ENCODE assay signal across 9 cellular contexts in the genomic region with DNA sequence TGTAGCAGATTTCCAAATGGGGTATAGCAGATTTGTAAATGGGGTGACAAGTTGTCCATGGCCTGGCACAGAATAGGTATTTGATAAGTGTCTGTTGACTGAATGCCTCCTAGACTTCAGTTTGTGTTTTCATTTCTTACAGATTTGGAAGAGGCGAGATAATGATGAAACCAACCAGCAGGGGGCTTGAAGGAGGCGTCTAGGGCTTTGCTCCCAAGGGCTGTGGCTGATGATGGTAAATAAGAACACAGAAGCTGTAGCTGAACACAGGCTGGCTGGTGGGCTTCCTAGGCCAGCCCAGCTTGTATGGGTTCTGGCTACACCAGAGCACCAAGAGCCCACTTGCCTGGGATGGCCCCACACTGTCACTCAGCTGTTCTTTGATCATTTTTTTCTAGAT. TPM values are rescaled to one million over a fixed set of nuclear protein-coding genes. Genes with fewer than 3 reads are reported as not detected.
DNase-seq lines count a peak whose midpoint lies in the region; ATAC-seq, FAIRE-seq and TF ChIP-seq lines count a peak whose summit lies in the region.
"Had no signal": no experiment of that assay in that cellular context is flagged by ENCODE, and none has a peak within 500 bp of the region (broad histone marks: within the 10 kb centered on the region; RNA-seq: fewer than 3 reads in every experiment).

No MANE protein-coding gene starts in this region.

- ATAC-seq in GM23338 = peak; percentile 38; the same call in 2 of the 3 replicates

- H3K27ac ChIP-seq in GM23338 (ENCODE audit: low read depth) (no peak overlapping the region), spleen (peak overlapping the region in 1 of 8 donors; percentile 13)

- peak; percentile 35 for DNase-seq in CD1c-positive myeloid dendritic cell (ENCODE audit: extremely low spot score)
- DNase-seq in GM23338 (ENCODE audit: low spot score) = peak; percentile 42
- DNase-seq in hepatic stellate cell (ENCODE audit: low spot score) = peak; percentile 67
- DNase-seq in spleen = no peak
- DNase-seq in inferior parietal cortex (ENCODE audit: extremely low spot score) = no peak
- no peak for DNase-seq in middle frontal gyrus (ENCODE audit: extremely low spot score, low spot score)
- no peak for DNase-seq in GM19239 (ENCODE audit: insufficient read length, low spot score)

- intact Hi-C loops in spleen (cut with DNase I; ENCODE audit: low total_unique reads) = no loop called here

- peaks cover 3% of the 10 kb centered on the region for H3K27me3 Mint-ChIP-seq in GM23338 (ENCODE audit: insufficient read depth, low read depth, poor library complexity)
- H3K27me3 Mint-ChIP-seq in T-helper 1 cell treated with Interleukin-12 subunit alpha and Interleukin-12 subunit beta and Interleukin-4 antibody, amounts not matched to agents 30 μg/mL and 1 μg/mL, for 36 hours (ENCODE audit: low read depth) = no peaks in the 10 kb centered on the region

- no peak overlapping the region for H3K4me3 ChIP-seq in GM23338
- no peak overlapping the region for H3K4me3 ChIP-seq in spleen
- H3K4me3 ChIP-seq: lung had no signal

- no peaks in the 10 kb centered on the region; the same call in 2 of the 3 replicates for H3K4me1 Mint-ChIP-seq in GM23338
- peaks cover 5% of the 10 kb centered on the region for H3K4me1 Mint-ChIP-seq in T-helper 1 cell treated with Interleukin-12 subunit alpha and Interleukin-12 subunit beta and Interleukin-4 antibody, amounts not matched to agents 30 μg/mL and 1 μg/mL, for 36 hours (ENCODE audit: low read depth)

- no peaks in the 10 kb centered on the region for H3K27me3 ChIP-seq in GM23338 (ENCODE audit: insufficient read depth)
- no peaks in the 10 kb centered on the region for H3K27me3 ChIP-seq in spleen (replicated peaks in 1 of 7)

- no peaks in the 10 kb centered on the region for H3K9me3 ChIP-seq in spleen

- 53 to 65% (median 60%) methylated on average over 2 of the region's 2 CpGs for WGBS in spleen, 5 donors

- no peaks in the 10 kb centered on the region for H3K9me2 ChIP-seq in GM23338 (ENCODE audit: insufficient read depth)

- H2AFZ ChIP-seq in GM23338 = no peak overlapping the region

- peaks cover 85% of the 10 kb centered on the region for H3K36me3 Mint-ChIP-seq in GM23338 (ENCODE audit: low read depth)
- peaks cover 55% of the 10 kb centered on the region for H3K36me3 Mint-ChIP-seq in T-helper 1 cell treated with Interleukin-12 subunit alpha and Interleukin-12 subunit beta and Interleukin-4 antibody, amounts not matched to agents 30 μg/mL and 1 μg/mL, for 36 hours (ENCODE audit: low read depth)

- no peak overlapping the region for H3K4me2 ChIP-seq in GM23338

- peaks cover 4% of the 10 kb centered on the region for H4K20me1 ChIP-seq in GM23338 (replicated peaks; ENCODE audit: insufficient read depth)

- H3K79me2 ChIP-seq in GM23338 (replicated peaks; ENCODE audit: insufficient read depth) = no peaks in the 10 kb centered on the region

- no peak for FAIRE-seq in GM19239 (lab: Jason Lieb, UNC)

- no peak for TF ChIP-seq POLR2A in spleen (IDR thresholded peaks at IDR 0.05)

- no peak overlapping the region for H3K27ac Mint-ChIP-seq in GM23338
- peak overlapping the region; percentile 34 for H3K27ac Mint-ChIP-seq in T-helper 1 cell treated with Interleukin-12 subunit alpha and Interleukin-12 subunit beta and Interleukin-4 antibody, amounts not matched to agents 30 μg/mL and 1 μg/mL, for 36 hours

- H3K4me3 Mint-ChIP-seq in GM23338 = no peak overlapping the region
- H3K4me3 Mint-ChIP-seq in T-helper 1 cell treated with Interleukin-12 subunit alpha and Interleukin-12 subunit beta and Interleukin-4 antibody, amounts not matched to agents 30 μg/mL and 1 μg/mL, for 36 hours = no peak overlapping the region

- TF ChIP-seq CTCF in GM23338 (conservative IDR thresholded peaks at IDR 0.05; ENCODE audit: low read depth in 2 of 2) = peak; percentile 37 to 46
- peak in 4 of 11 experiments; percentile 12 to 26 (median 16) for TF ChIP-seq CTCF in spleen (IDR thresholded peaks at IDR 0.05 in 8 of 11, conservative IDR thresholded peaks at IDR 0.05 in 3 of 11)

- peaks cover under 1% of the 10 kb centered on the region; the same call in 1 of the 2 replicates for H3K4me1 ChIP-seq in GM23338 (ENCODE audit: insufficient read depth)
- H3K4me1 ChIP-seq in spleen = peaks cover 0 to 25% (median 12%) of the 10 kb centered on the region in 6 donors

- H3F3A ChIP-seq in GM23338 (replicated peaks; ENCODE audit: low read depth) = 0 out of 2 replicates have a peak, but pooled peaks cover 3% of the 10 kb centered on the region

- no peaks in the 10 kb centered on the region for H3K9me3 Mint-ChIP-seq in GM23338
- H3K9me3 Mint-ChIP-seq in T-helper 1 cell treated with Interleukin-12 subunit alpha and Interleukin-12 subunit beta and Interleukin-4 antibody, amounts not matched to agents 30 μg/mL and 1 μg/mL, for 36 hours = no peaks in the 10 kb centered on the region

- H3K36me3 ChIP-seq in GM23338 (ENCODE audit: insufficient read depth) = peaks cover 65% of the 10 kb centered on the region
- H3K36me3 ChIP-seq in spleen = peaks cover 6 to 100% (median 90%) of the 10 kb centered on the region in 6 donors

TF ChIP-seq in GM23338, 12 proteins besides CTCF, POLR2A, EP300 and RAD21 (continues in another document):
- TF ChIP-seq NANOG (IDR thresholded peaks at IDR 0.05; ENCODE audit: borderline replicate concordance) (no peak), JUNB (IDR thresholded peaks at IDR 0.05; ENCODE audit: unreplicated experiment) (no peak), CREB1 (CRISPR knock-in tag; IDR thresholded peaks at IDR 0.05; ENCODE audit: low read depth) (no peak), POLR2AphosphoS5 (IDR thresholded peaks at IDR 0.05; ENCODE audit: low read depth) (no peak), EZH2phosphoT487 (IDR thresholded peaks at IDR 0.05; ENCODE audit: unreplicated experiment) (no peak), EZH2 (IDR thresholded peaks at IDR 0.05; ENCODE audit: low read depth, unreplicated experiment) (no peak), ZNF331 (CRISPR knock-in tag; IDR thresholded peaks at IDR 0.05; ENCODE audit: low read depth) (no peak), STAT1 (IDR thresholded peaks at IDR 0.05; ENCODE audit: unreplicated experiment) (no peak)
- TF ChIP-seq, protein P1, sequence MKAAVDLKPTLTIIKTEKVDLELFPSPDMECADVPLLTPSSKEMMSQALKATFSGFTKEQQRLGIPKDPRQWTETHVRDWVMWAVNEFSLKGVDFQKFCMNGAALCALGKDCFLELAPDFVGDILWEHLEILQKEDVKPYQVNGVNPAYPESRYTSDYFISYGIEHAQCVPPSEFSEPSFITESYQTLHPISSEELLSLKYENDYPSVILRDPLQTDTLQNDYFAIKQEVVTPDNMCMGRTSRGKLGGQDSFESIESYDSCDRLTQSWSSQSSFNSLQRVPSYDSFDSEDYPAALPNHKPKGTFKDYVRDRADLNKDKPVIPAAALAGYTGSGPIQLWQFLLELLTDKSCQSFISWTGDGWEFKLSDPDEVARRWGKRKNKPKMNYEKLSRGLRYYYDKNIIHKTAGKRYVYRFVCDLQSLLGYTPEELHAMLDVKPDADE (IDR thresholded peaks at IDR 0.05) = no peak
- TF ChIP-seq, protein P2, sequence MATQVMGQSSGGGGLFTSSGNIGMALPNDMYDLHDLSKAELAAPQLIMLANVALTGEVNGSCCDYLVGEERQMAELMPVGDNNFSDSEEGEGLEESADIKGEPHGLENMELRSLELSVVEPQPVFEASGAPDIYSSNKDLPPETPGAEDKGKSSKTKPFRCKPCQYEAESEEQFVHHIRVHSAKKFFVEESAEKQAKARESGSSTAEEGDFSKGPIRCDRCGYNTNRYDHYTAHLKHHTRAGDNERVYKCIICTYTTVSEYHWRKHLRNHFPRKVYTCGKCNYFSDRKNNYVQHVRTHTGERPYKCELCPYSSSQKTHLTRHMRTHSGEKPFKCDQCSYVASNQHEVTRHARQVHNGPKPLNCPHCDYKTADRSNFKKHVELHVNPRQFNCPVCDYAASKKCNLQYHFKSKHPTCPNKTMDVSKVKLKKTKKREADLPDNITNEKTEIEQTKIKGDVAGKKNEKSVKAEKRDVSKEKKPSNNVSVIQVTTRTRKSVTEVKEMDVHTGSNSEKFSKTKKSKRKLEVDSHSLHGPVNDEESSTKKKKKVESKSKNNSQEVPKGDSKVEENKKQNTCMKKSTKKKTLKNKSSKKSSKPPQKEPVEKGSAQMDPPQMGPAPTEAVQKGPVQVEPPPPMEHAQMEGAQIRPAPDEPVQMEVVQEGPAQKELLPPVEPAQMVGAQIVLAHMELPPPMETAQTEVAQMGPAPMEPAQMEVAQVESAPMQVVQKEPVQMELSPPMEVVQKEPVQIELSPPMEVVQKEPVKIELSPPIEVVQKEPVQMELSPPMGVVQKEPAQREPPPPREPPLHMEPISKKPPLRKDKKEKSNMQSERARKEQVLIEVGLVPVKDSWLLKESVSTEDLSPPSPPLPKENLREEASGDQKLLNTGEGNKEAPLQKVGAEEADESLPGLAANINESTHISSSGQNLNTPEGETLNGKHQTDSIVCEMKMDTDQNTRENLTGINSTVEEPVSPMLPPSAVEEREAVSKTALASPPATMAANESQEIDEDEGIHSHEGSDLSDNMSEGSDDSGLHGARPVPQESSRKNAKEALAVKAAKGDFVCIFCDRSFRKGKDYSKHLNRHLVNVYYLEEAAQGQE (IDR thresholded peaks at IDR 0.05; ENCODE audit: unreplicated experiment) = no peak

RNA-seq across cellular contexts. Expression of a gene that starts 19.4 kb away (rescaled TPM):
- total RNA-seq in GM23338 (2014; rRNA removed; shearing (Covaris generic)) = not detected in 2 replicates
- polyA plus RNA-seq in GM23338 (2016; fragmentation: Nextera tagmentation; extraction: Ambion mirVana) (0.06 TPM in 1 of 2 replicates, not detected in the other), spleen (1 to 10 TPM in 2 of 3 donors, under 1 TPM in 1; 0.59 to 4.0 (median 2.1) TPM)
- 1 to 10 TPM in 1 of 7 donors, not detected in 6; 1.9 TPM for total RNA-seq in spleen

RNA-seq across cellular contexts. Expression of a gene that starts 32.6 kb away (rescaled TPM):
- 103 and 111 TPM in 2 replicates for total RNA-seq in GM23338 (2014; rRNA removed; shearing (Covaris generic))
- polyA plus RNA-seq in GM23338 (2016; fragmentation: Nextera tagmentation; extraction: Ambion mirVana) = 60.8 and 63.3 TPM in 2 replicates
- 10 to 100 TPM; 39.9 to 58.6 (median 50.5) TPM for total RNA-seq in spleen
- 10 to 100 TPM; 27.7 to 40.2 (median 32.5) TPM for polyA plus RNA-seq in spleen

RNA-seq across cellular contexts. Expression of a gene that starts 36.8 kb away (rescaled TPM):
- total RNA-seq in GM23338 (2014; rRNA removed; shearing (Covaris generic)) = 26.8 and 32.4 TPM in 2 replicates
- polyA plus RNA-seq in GM23338 (2016; fragmentation: Nextera tagmentation; extraction: Ambion mirVana) (76.4 and 81.2 TPM in 2 replicates), spleen (10 to 100 TPM; 16.0 to 25.3 (median 18.9) TPM)
- 10 to 100 TPM; 22.2 to 45.2 (median 33.2) TPM for total RNA-seq in spleen

RNA-seq across cellular contexts. Expression of a gene that starts 45.5 kb away (rescaled TPM):
- not detected in 2 replicates for total RNA-seq in GM23338 (2014; rRNA removed; shearing (Covaris generic))
- not detected in 2 replicates for polyA plus RNA-seq in GM23338 (2016; fragmentation: Nextera tagmentation; extraction: Ambion mirVana)
- total RNA-seq in spleen = 10 to 100 TPM; 17.4 to 87.8 (median 42.6) TPM
- polyA plus RNA-seq in spleen = 10 to 100 TPM; 13.1 to 38.9 (median 31.5) TPM

RNA-seq across cellular contexts. Expression of a gene that starts 46.1 kb away (rescaled TPM):
- total RNA-seq in GM23338 (2014; rRNA removed; shearing (Covaris generic)) = 10.1 and 16.4 TPM in 2 replicates
- polyA plus RNA-seq in GM23338 (2016; fragmentation: Nextera tagmentation; extraction: Ambion mirVana) = 21.4 and 27.9 TPM in 2 replicates
- 10 to 100 TPM in 6 of 7 donors, 1 to 10 TPM in 1; 9.4 to 17.4 (median 11.2) TPM for total RNA-seq in spleen
- 10 to 100 TPM; 14.6 to 18.8 (median 14.8) TPM for polyA plus RNA-seq in spleen

Comparison
In these comparisons a context has a peak if more than half of its experiments do, and no peak if none do; other contexts are left out.
1. DNase-seq: peak in CD1c-positive myeloid dendritic cell (single experiment), GM23338 (single experiment) and hepatic stellate cell (single experiment); none in spleen (single experiment), inferior parietal cortex (single experiment), middle frontal gyrus (single experiment) and GM19239 (single experiment).